In genomic region chr7:105792488-105793370, GRCh38 we compare ENCODE assay signal across 16 cellular contexts.
"Had no signal": no experiment of that assay in that cellular context is flagged by ENCODE, and none has a peak within 500 bp of the region (broad histone marks: within the 10 kb centered on the region; RNA-seq: fewer than 3 reads in every experiment).

No MANE protein-coding gene starts in this region.

- DNase-seq: activated CD4-positive, alpha-beta T cell treated with anti-CD3 and anti-CD28 coated beads, Interleukin-2, amount 50 U/mL, for 4 hours; activated gamma-delta T cell treated with Interleukin-2 at 50 U/mL for 16 hours; endodermal cell; erythroblast; gastrocnemius medialis; head of caudate nucleus; naive thymus-derived CD8-positive, alpha-beta T cell; pancreas; right lobe of liver; small intestine; stimulated activated CD4-positive, alpha-beta T cell treated with anti-CD3 and anti-CD28 coated beads, Interleukin-15, amount 100 ng/mL, for 24 hours; stimulated activated CD4-positive, alpha-beta T cell treated with anti-CD3 and anti-CD28 coated beads, Interleukin-2, amount 100 ng/mL, for 48 hours; upper lobe of left lung had no signal

- H3K4me3 Mint-ChIP-seq: endodermal cell; naive thymus-derived CD8-positive, alpha-beta T cell; stimulated activated naive CD8-positive, alpha-beta T cell treated with anti-CD3 and anti-CD28 coated beads, Interleukin-15, Interleukin-2, amounts not matched to agents 100 ng/mL and 50 ng/mL, for 24 hours had no signal

- ATAC-seq: activated naive CD4-positive, alpha-beta T cell treated with anti-CD3 and anti-CD28 coated beads, Interleukin-2, amount 50 U/mL, for 72 hours; gastrocnemius medialis; naive thymus-derived CD8-positive, alpha-beta T cell; pancreas; right lobe of liver had no signal

- H3K4me1 ChIP-seq: gastrocnemius medialis, upper lobe of left lung had no signal

- H3K27me3 Mint-ChIP-seq: naive thymus-derived CD8-positive, alpha-beta T cell; stimulated activated naive CD8-positive, alpha-beta T cell treated with anti-CD3 and anti-CD28 coated beads, Interleukin-15, Interleukin-2, amounts not matched to agents 100 ng/mL and 50 ng/mL, for 24 hours had no signal

- H3K4me3 ChIP-seq: gastrocnemius medialis, pancreas, right lobe of liver, upper lobe of left lung had no signal

- H3K36me3 ChIP-seq: gastrocnemius medialis, pancreas, right lobe of liver, WERI-Rb-1 had no signal

- H3K36me3 Mint-ChIP-seq: activated naive CD4-positive, alpha-beta T cell treated with anti-CD3 and anti-CD28 coated beads, Interleukin-2, amount 50 U/mL, for 72 hours had no signal

- H3K27ac ChIP-seq: gastrocnemius medialis, pancreas, right lobe of liver, upper lobe of left lung, WERI-Rb-1 had no signal

- H3K9me3 Mint-ChIP-seq: activated naive CD4-positive, alpha-beta T cell treated with anti-CD3 and anti-CD28 coated beads, Interleukin-2, amount 50 U/mL, for 72 hours; endodermal cell; naive thymus-derived CD8-positive, alpha-beta T cell; stimulated activated naive CD8-positive, alpha-beta T cell treated with anti-CD3 and anti-CD28 coated beads, Interleukin-15, Interleukin-2, amounts not matched to agents 100 ng/mL and 50 ng/mL, for 24 hours had no signal

- H3K27me3 ChIP-seq: gastrocnemius medialis, pancreas, right lobe of liver, upper lobe of left lung had no signal

- H3K27ac Mint-ChIP-seq: activated naive CD4-positive, alpha-beta T cell treated with anti-CD3 and anti-CD28 coated beads, Interleukin-2, amount 50 U/mL, for 72 hours; stimulated activated naive CD8-positive, alpha-beta T cell treated with anti-CD3 and anti-CD28 coated beads, Interleukin-15, Interleukin-2, amounts not matched to agents 100 ng/mL and 50 ng/mL, for 24 hours had no signal

- H3K9me3 ChIP-seq: gastrocnemius medialis, pancreas, right lobe of liver, upper lobe of left lung had no signal
